In genomic region chr10:70887804-70888800, GRCh38 we compare ENCODE assay signal across 8 cellular contexts. TPM values are rescaled to one million over a fixed set of nuclear protein-coding genes. Genes with fewer than 3 reads are reported as not detected.
DNase-seq lines count a peak whose midpoint lies in the region; ATAC-seq and TF ChIP-seq lines count a peak whose summit lies in the region.

TSS of gene PCBD1 (minus strand) at chr10:70888565. CDS start at chr10:70888533, 32 bp downstream.

- peak within 1 kb of the TSS; percentile 80 for H3K9ac ChIP-seq in HUES64 (ENCODE audit: low read depth, low read length)

- H3K9me3 ChIP-seq in HUES64 (ENCODE audit: insufficient read depth, low read depth, low read length) (no peaks in the 10 kb centered on the region), heart left ventricle (no peaks in the 10 kb centered on the region), upper lobe of left lung (no peaks in the 10 kb centered on the region)

- peak in 1 of 12 donors; percentile 4 for TF ChIP-seq CTCF in heart left ventricle (IDR thresholded peaks at IDR 0.05)
- TF ChIP-seq CTCF in upper lobe of left lung (IDR thresholded peaks at IDR 0.05) = no peak

- H3K4me1 ChIP-seq in HUES64 (ENCODE audit: insufficient read depth, low read length) (peaks cover 19% of the 10 kb centered on the region), heart left ventricle (peaks cover 0 to 46% (median 21%) of the 10 kb centered on the region in 12 donors), upper lobe of left lung (peaks cover 20 to 39% (median 27%) of the 10 kb centered on the region in 4 donors)

- H3K4me3 ChIP-seq in HUES64 (ENCODE audit: low read length) = peak within 1 kb of the TSS; percentile 95
- H3K4me3 ChIP-seq in heart left ventricle = peak within 1 kb of the TSS; percentile 66 to 96 (median 82)
- peak within 1 kb of the TSS; percentile 78 to 93 (median 86) for H3K4me3 ChIP-seq in upper lobe of left lung

- peak within 1 kb of the TSS; percentile 67 for H3K27ac ChIP-seq in HUES64 (ENCODE audit: low read depth, low read length)
- peak within 1 kb of the TSS; percentile 84 to 96 (median 94) for H3K27ac ChIP-seq in heart left ventricle
- peak within 1 kb of the TSS; percentile 85 to 96 (median 93) for H3K27ac ChIP-seq in upper lobe of left lung

- H3K27me3 ChIP-seq in HUES64 (ENCODE audit: insufficient read depth, low read length) (no peaks in the 10 kb centered on the region), heart left ventricle (no peaks in the 10 kb centered on the region), upper lobe of left lung (no peaks in the 10 kb centered on the region)

- TF ChIP-seq POLR2A in heart left ventricle (IDR thresholded peaks at IDR 0.05) = peak in 1 of 2 donors; percentile 55
- TF ChIP-seq POLR2A in upper lobe of left lung (IDR thresholded peaks at IDR 0.05) = peak in 3 of 4 donors; percentile 31 to 67 (median 36)

- TF ChIP-seq EP300 in upper lobe of left lung (IDR thresholded peaks at IDR 0.05) = no peak

- ATAC-seq in GM21381 (IDR thresholded peaks at IDR 0.05; ENCODE audit: unreplicated experiment) (peak; percentile 77), SK-N-SH treated with all-trans-retinoic acid at 6 μM for 48 hours (peak; percentile 89), heart left ventricle (peak; percentile 55 to 86 (median 80)), upper lobe of left lung (ENCODE audit: low FRiP score in 2 of 2) (peak; percentile 90 to 94)

- DNase-seq in DMS114 treated with DMSO at 0.1 percent for 48 hours (lab: John Stamatoyannopoulos, UW; ENCODE audit: unreplicated experiment) (peak; percentile 54), heart left ventricle (peak; percentile 72 to 85 (median 81)), posterior cingulate gyrus (peak; percentile 25 to 94 (median 58)), upper lobe of left lung (peak; percentile 88 to 97)
- DNase-seq in activated naive CD8-positive, alpha-beta T cell treated with anti-CD3 and anti-CD28 coated beads, Interleukin-2, amount 50 U/mL, for 16 hours (ENCODE audit: low read depth, low spot score) = peak; percentile 49

- intact Hi-C loops in heart left ventricle (cut with DNase I) (loop anchor here in 4 of 10 donors (10.0 kb wide), 2 partner anchors 413 to 423 kb away; partner anchors contain the start of gene PALD1 (in 1 of the 4)), posterior cingulate gyrus (cut with DNase I) (no loop called here)

- peaks cover 26% of the 10 kb centered on the region for H3K36me3 ChIP-seq in HUES64 (ENCODE audit: insufficient read depth, low read length)
- peaks cover 0 to 27% (median 24%) of the 10 kb centered on the region in 9 donors for H3K36me3 ChIP-seq in heart left ventricle
- H3K36me3 ChIP-seq in upper lobe of left lung = peaks cover 7 to 23% (median 8%) of the 10 kb centered on the region in 4 donors

- under 1% methylated on average over 83 of the region's 85 CpGs for WGBS in HUES64
- 1% methylated on average over 34 to 85 of the region's 85 CpGs for WGBS in heart left ventricle, 4 donors
- WGBS in upper lobe of left lung, 2 donors = 0 to 4% methylated on average over 11 to 38 of the region's 85 CpGs

TF ChIP-seq in SK-N-SH treated with all-trans-retinoic acid at 6 μM for 48 hours, 23 proteins besides CTCF, POLR2A, EP300 and RAD21:
- no peak for TF ChIP-seq POU6F1 (CRISPR knock-in tag; IDR thresholded peaks at IDR 0.05; ENCODE audit: borderline replicate concordance, low read depth)
- TF ChIP-seq TCF4 (CRISPR knock-in tag; IDR thresholded peaks at IDR 0.05; ENCODE audit: borderline replicate concordance) = no peak
- TF ChIP-seq ESRRG (CRISPR knock-in tag; IDR thresholded peaks at IDR 0.05) = no peak
- no peak for TF ChIP-seq CREB5 (CRISPR knock-in tag; IDR thresholded peaks at IDR 0.05; ENCODE audit: low read depth)
- no peak for TF ChIP-seq CSDC2 (CRISPR knock-in tag; IDR thresholded peaks at IDR 0.05)
- TF ChIP-seq ZFP3 (CRISPR knock-in tag; IDR thresholded peaks at IDR 0.05) = peak; percentile 40; the same call in 1 of the 2 replicates
- no peak for TF ChIP-seq PATZ1 (CRISPR knock-in tag; IDR thresholded peaks at IDR 0.05; ENCODE audit: borderline replicate concordance)
- TF ChIP-seq ZC3H10 (CRISPR knock-in tag; IDR thresholded peaks at IDR 0.05) = no peak
- TF ChIP-seq ISL1 (CRISPR knock-in tag; IDR thresholded peaks at IDR 0.05) = no peak
- peak; percentile 72; the same call in 1 of the 2 replicates for TF ChIP-seq SNAI2 (CRISPR knock-in tag; IDR thresholded peaks at IDR 0.05)
- no peak for TF ChIP-seq OSR1 (CRISPR knock-in tag; IDR thresholded peaks at IDR 0.05)
TF ChIP-seq in SK-N-SH treated with all-trans-retinoic acid at 6 μM for 48 hours: peak in this region for 2.

RNA-seq across cellular contexts. Expression of gene PCBD1, which starts in this region (rescaled TPM):
- polyA plus RNA-seq in HUES64 (2013, experiment 1 of 2) = 34.3 TPM
- polyA plus RNA-seq in HUES64 (2013, experiment 2 of 2) = 40.8 TPM
- total RNA-seq in heart left ventricle = 100 to 1,000 TPM; 112 to 189 (median 144) TPM
- polyA plus RNA-seq in heart left ventricle = 100 to 1,000 TPM; 103 to 177 TPM
- total RNA-seq in upper lobe of left lung = 10 to 100 TPM; 40.9 to 99.1 (median 71.9) TPM

Comparison
In these comparisons a context has a peak if more than half of its experiments do, and no peak if none do; other contexts are left out.
1. Peak in every context shown above with its lines: DNase-seq, ATAC-seq, H3K4me3 ChIP-seq and H3K27ac ChIP-seq.